Comparison of ENCODE assay signal across 22 cellular contexts in the genomic region with DNA sequence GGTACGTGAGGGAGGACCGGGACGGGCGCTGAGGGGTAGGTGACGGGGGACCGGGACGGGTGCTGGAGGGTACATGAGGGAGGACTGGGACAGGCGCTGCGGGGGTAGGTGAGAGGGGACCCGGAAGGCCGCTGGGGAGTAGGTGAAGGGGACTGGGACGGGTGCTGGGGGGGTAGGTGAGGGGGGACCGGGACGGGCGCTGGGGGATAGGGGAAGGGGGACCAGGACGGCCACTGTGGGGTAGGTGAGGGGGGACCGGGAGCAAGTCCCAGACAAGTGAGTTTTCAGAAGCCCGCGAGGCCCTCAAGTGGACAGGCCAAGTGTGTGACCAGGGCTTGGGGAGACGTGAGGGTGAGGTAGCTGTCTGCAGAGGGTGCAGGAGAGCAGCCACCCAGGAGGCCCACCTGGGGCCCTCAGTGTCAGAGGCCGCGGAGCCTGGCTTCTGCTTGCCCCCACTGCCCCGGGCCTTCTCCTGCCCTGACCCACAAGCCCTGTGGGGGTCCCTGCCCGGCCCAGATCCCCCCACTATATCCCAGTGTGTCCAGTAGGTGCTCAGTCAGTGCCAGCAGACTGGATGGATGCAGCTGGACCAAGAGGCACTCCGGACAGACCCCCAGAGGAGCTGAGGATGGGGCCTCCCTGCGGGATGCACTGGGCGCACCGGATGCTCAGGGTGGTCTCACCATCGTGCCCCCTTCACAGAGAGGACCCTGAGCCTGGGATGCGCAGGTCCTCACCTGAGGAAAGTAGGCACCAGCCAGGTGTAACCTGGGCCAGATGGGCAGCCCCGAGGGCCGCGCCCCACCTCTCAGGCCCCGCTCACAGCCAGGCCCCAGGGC. TPM values are rescaled to one million over a fixed set of nuclear protein-coding genes. Genes with fewer than 3 reads are reported as not detected.
DNase-seq lines count a peak whose midpoint lies in the region; ATAC-seq and TF ChIP-seq lines count a peak whose summit lies in the region.
"Had no signal": no experiment of that assay in that cellular context is flagged by ENCODE, and none has a peak within 500 bp of the region (broad histone marks: within the 10 kb centered on the region; RNA-seq: fewer than 3 reads in every experiment).

No MANE protein-coding gene starts in this region.

- no peak for TF ChIP-seq POLR2A in esophagus squamous epithelium (IDR thresholded peaks at IDR 0.05)

- no peaks in the 10 kb centered on the region for H3K36me3 Mint-ChIP-seq in activated CD4-positive, alpha-beta memory T cell treated with anti-CD3 and anti-CD28 coated beads, Interleukin-2, amount 10 ng/mL, durations not matched to agents 7 days and 5 days (ENCODE audit: low read depth)
- H3K36me3 Mint-ChIP-seq: activated naive CD4-positive, alpha-beta T cell treated with anti-CD3 and anti-CD28 coated beads, Interleukin-2, amount 50 U/mL, for 72 hours; CD4-positive, CD25-positive, alpha-beta regulatory T cell had no signal

- H3K27ac Mint-ChIP-seq in activated CD4-positive, alpha-beta memory T cell treated with anti-CD3 and anti-CD28 coated beads, Interleukin-2, amount 10 ng/mL, durations not matched to agents 7 days and 5 days = no peak overlapping the region
- H3K27ac Mint-ChIP-seq: progenitor cell of endocrine pancreas had no signal

- no peak for TF ChIP-seq CTCF in right atrium auricular region (IDR thresholded peaks at IDR 0.05)
- TF ChIP-seq CTCF in lower lobe of right lung (IDR thresholded peaks at IDR 0.05) = no peak
- TF ChIP-seq CTCF in GM10266 (IDR thresholded peaks at IDR 0.05; ENCODE audit: control insufficient read depth, insufficient read depth, low read depth, missing control alignments) = no peak
- no peak for TF ChIP-seq CTCF in esophagus squamous epithelium (IDR thresholded peaks at IDR 0.05)

- WGBS in esophagus squamous epithelium, 2 donors = 72 to 92% methylated on average over 17 to 18 of the region's 34 CpGs

- H3K27me3 ChIP-seq in right atrium auricular region (no peaks in the 10 kb centered on the region), lower lobe of right lung (ENCODE audit: low read depth) (no peaks in the 10 kb centered on the region), esophagus squamous epithelium (peaks cover 0 to 82% (median 0%) of the 10 kb centered on the region in 4 donors)
- H3K27me3 ChIP-seq: Peyer's patch had no signal

- no peaks in the 10 kb centered on the region for H3K9me3 ChIP-seq in right atrium auricular region
- no peaks in the 10 kb centered on the region for H3K9me3 ChIP-seq in lower lobe of right lung
- H3K9me3 ChIP-seq in esophagus squamous epithelium = no peaks in the 10 kb centered on the region
- H3K9me3 ChIP-seq: heart left ventricle, suprapubic skin had no signal

- no peak overlapping the region for H3K27ac ChIP-seq in right atrium auricular region
- H3K27ac ChIP-seq in lower lobe of right lung = no peak overlapping the region
- no peak overlapping the region for H3K27ac ChIP-seq in esophagus squamous epithelium
- H3K27ac ChIP-seq: heart left ventricle, Peyer's patch, SK-N-MC, suprapubic skin had no signal

- H3K4me3 ChIP-seq in right atrium auricular region (no peak overlapping the region), lower lobe of right lung (no peak overlapping the region), esophagus squamous epithelium (no peak overlapping the region)
- H3K4me3 ChIP-seq: heart left ventricle, Peyer's patch, SK-N-MC, suprapubic skin had no signal

- intact Hi-C loops in left ventricle myocardium superior (cut with micrococcal nuclease) (no loop called here), lower lobe of right lung (cut with DNase I) (no loop called here), esophagus squamous epithelium (cut with DNase I) (no loop called here)

- H3K4me1 ChIP-seq in right atrium auricular region (no peaks in the 10 kb centered on the region), lower lobe of right lung (no peaks in the 10 kb centered on the region), esophagus squamous epithelium (peaks cover 0 to 29% (median 3%) of the 10 kb centered on the region in 3 donors)
- H3K4me1 ChIP-seq: heart left ventricle had no signal

- H3K36me3 ChIP-seq in right atrium auricular region (no peaks in the 10 kb centered on the region), lower lobe of right lung (no peaks in the 10 kb centered on the region), esophagus squamous epithelium (no peaks in the 10 kb centered on the region)
- H3K36me3 ChIP-seq: heart left ventricle, Peyer's patch, suprapubic skin had no signal

- H3K4me3 Mint-ChIP-seq in activated CD4-positive, alpha-beta memory T cell treated with anti-CD3 and anti-CD28 coated beads, Interleukin-2, amount 10 ng/mL, durations not matched to agents 7 days and 5 days = no peak overlapping the region
- H3K4me3 Mint-ChIP-seq: CD4-positive, CD25-positive, alpha-beta regulatory T cell; nephron had no signal

- H3K27me3 Mint-ChIP-seq in activated CD4-positive, alpha-beta memory T cell treated with anti-CD3 and anti-CD28 coated beads, Interleukin-2, amount 10 ng/mL, durations not matched to agents 7 days and 5 days = peaks cover 10% of the 10 kb centered on the region
- H3K27me3 Mint-ChIP-seq: CD4-positive, CD25-positive, alpha-beta regulatory T cell had no signal

- POLR2A ChIA-PET in activated CD4-positive, alpha-beta memory T cell treated with anti-CD3 and anti-CD28 coated beads, Interleukin-2, amount 10 ng/mL, durations not matched to agents 7 days and 5 days (lab: Charles Lee) = no interaction called here

- H3K4me1 Mint-ChIP-seq in activated CD4-positive, alpha-beta memory T cell treated with anti-CD3 and anti-CD28 coated beads, Interleukin-2, amount 10 ng/mL, durations not matched to agents 7 days and 5 days = peaks cover 18% of the 10 kb centered on the region

- ATAC-seq in left ventricle myocardium superior = no peak
- ATAC-seq in lower lobe of right lung = no peak
- ATAC-seq: activated naive CD4-positive, alpha-beta T cell treated with anti-CD3 and anti-CD28 coated beads, Interleukin-2, amount 50 U/mL, for 72 hours had no signal

- CTCF ChIA-PET in activated CD4-positive, alpha-beta memory T cell treated with anti-CD3 and anti-CD28 coated beads, Interleukin-2, amount 10 ng/mL, durations not matched to agents 7 days and 5 days (lab: Charles Lee) = no interaction called here

- H3K9me3 Mint-ChIP-seq in activated CD4-positive, alpha-beta memory T cell treated with anti-CD3 and anti-CD28 coated beads, Interleukin-2, amount 10 ng/mL, durations not matched to agents 7 days and 5 days = peaks cover 5% of the 10 kb centered on the region
- H3K9me3 Mint-ChIP-seq: activated naive CD4-positive, alpha-beta T cell treated with anti-CD3 and anti-CD28 coated beads, Interleukin-2, amount 50 U/mL, for 72 hours; nephron had no signal

- DNase-seq in right atrium auricular region (ENCODE audit: low spot score) (peak; percentile 44), left ventricle myocardium superior (no peak), lower lobe of right lung (peak; percentile 35), GM10266 (ENCODE audit: extremely low spot score) (no peak), esophagus squamous epithelium (lab: John Stamatoyannopoulos, UW) (no peak)
- peak; percentile 12 for DNase-seq in activated CD4-positive, alpha-beta memory T cell treated with anti-CD3 and anti-CD28 coated beads, Interleukin-2, amount 10 ng/mL, durations not matched to agents 7 days and 5 days
- DNase-seq in stimulated activated CD4-positive, alpha-beta T cell treated with anti-CD3 and anti-CD28 coated beads, Interleukin-2, amount 100 ng/mL, for 24 hours = no peak
- DNase-seq: CD4-positive, CD25-positive, alpha-beta regulatory T cell; DMS79; KG1; mesenchymal stem cell; MV-4-11; NCI-H187; NCI-H226; small intestine had no signal

RNA-seq across cellular contexts. Expression of gene TH, which starts 44.2 kb away (rescaled TPM):
- not detected for total RNA-seq in right atrium auricular region
- not detected for total RNA-seq in left ventricle myocardium superior
- not detected for total RNA-seq in activated CD4-positive, alpha-beta memory T cell treated with anti-CD3 and anti-CD28 coated beads, Interleukin-2, amount 10 ng/mL, durations not matched to agents 7 days and 5 days
- not detected for total RNA-seq in lower lobe of right lung
- total RNA-seq in esophagus squamous epithelium = under 1 TPM in 2 of 4 donors, not detected in 2; 0.34 to 0.76 TPM
- total RNA-seq: activated naive CD4-positive, alpha-beta T cell treated with anti-CD3 and anti-CD28 coated beads, Interleukin-2, amount 50 U/mL, for 72 hours; CD4-positive, CD25-positive, alpha-beta regulatory T cell; heart left ventricle had no signal

RNA-seq across cellular contexts. Expression of gene ASCL2, which starts 54.6 kb away (rescaled TPM):
- under 1 TPM in 1 of 2 donors, not detected in 1; 0.51 TPM for total RNA-seq in right atrium auricular region
- 0.17 TPM for total RNA-seq in left ventricle myocardium superior
- under 1 TPM; 0.35 to 0.68 TPM for total RNA-seq in activated CD4-positive, alpha-beta memory T cell treated with anti-CD3 and anti-CD28 coated beads, Interleukin-2, amount 10 ng/mL, durations not matched to agents 7 days and 5 days
- total RNA-seq in lower lobe of right lung = 1.7 TPM
- 1 to 10 TPM in 3 of 4 donors, under 1 TPM in 1; 0.67 to 5.1 (median 2.3) TPM for total RNA-seq in esophagus squamous epithelium

RNA-seq across cellular contexts. Expression of gene INS, which starts 54.8 kb away (rescaled TPM):
- total RNA-seq in right atrium auricular region (not detected), left ventricle myocardium superior (not detected), lower lobe of right lung (not detected), esophagus squamous epithelium (not detected)
- total RNA-seq in activated CD4-positive, alpha-beta memory T cell treated with anti-CD3 and anti-CD28 coated beads, Interleukin-2, amount 10 ng/mL, durations not matched to agents 7 days and 5 days = not detected
- total RNA-seq: activated naive CD4-positive, alpha-beta T cell treated with anti-CD3 and anti-CD28 coated beads, Interleukin-2, amount 50 U/mL, for 72 hours; CD4-positive, CD25-positive, alpha-beta regulatory T cell; Peyer's patch; suprapubic skin had no signal

Comparison
In these comparisons a context has a peak if more than half of its experiments do, and no peak if none do; other contexts are left out.
1. DNase-seq: peak in right atrium auricular region (single experiment), activated CD4-positive, alpha-beta memory T cell treated with anti-CD3 and anti-CD28 coated beads, Interleukin-2, amount 10 ng/mL, durations not matched to agents 7 days and 5 days (single experiment) and lower lobe of right lung (single experiment); none in left ventricle myocardium superior (single experiment), GM10266 (single experiment), stimulated activated CD4-positive, alpha-beta T cell treated with anti-CD3 and anti-CD28 coated beads, Interleukin-2, amount 100 ng/mL, for 24 hours (0 of 2) and esophagus squamous epithelium (single experiment).